In genomic region chr17:45394913-45395568, GRCh38 we compare ENCODE assay signal across 8 cellular contexts. TPM values are rescaled to one million over a fixed set of nuclear protein-coding genes. Genes with fewer than 3 reads are reported as not detected.
DNase-seq lines count a peak whose midpoint lies in the region; ATAC-seq and TF ChIP-seq lines count a peak whose summit lies in the region.

No MANE protein-coding gene starts in this region.

- H4K20me1 ChIP-seq in DND-41 (ENCODE audit: insufficient read depth, low read length) = peaks cover 16% of the 10 kb centered on the region

- H3K4me2 ChIP-seq in DND-41 (ENCODE audit: insufficient read depth, low read length) = no peak overlapping the region

- H3K36me3 ChIP-seq in DND-41 (ENCODE audit: insufficient read depth, low read length) (peaks cover 57% of the 10 kb centered on the region), skeletal muscle tissue (ENCODE audit: control insufficient read depth in 3 of 3, insufficient read depth in 3 of 3, low read length in 3 of 3) (peaks cover 0 to 2% (median 2%) of the 10 kb centered on the region in 3 donors)

- H3K9ac ChIP-seq in DND-41 (ENCODE audit: low read depth, low read length) = no peak overlapping the region
- peak overlapping the region in 1 of 3 donors; percentile 68 for H3K9ac ChIP-seq in skeletal muscle tissue (ENCODE audit: low read depth in 1 of 3, low read length in 3 of 3)

- no peaks in the 10 kb centered on the region for H3K27me3 ChIP-seq in DND-41 (ENCODE audit: insufficient read depth, low read length, poor library complexity)
- no peaks in the 10 kb centered on the region for H3K27me3 ChIP-seq in skeletal muscle tissue (ENCODE audit: control insufficient read depth in 3 of 3, insufficient read depth in 3 of 3, low read length in 3 of 3)

- ATAC-seq in DND-41 (ENCODE audit: insufficient read depth, low read depth) (peak; percentile 71), GM18909 (IDR thresholded peaks at IDR 0.05; ENCODE audit: poor library complexity, unreplicated experiment) (no peak)

- no peaks in the 10 kb centered on the region for H3K9me3 ChIP-seq in DND-41 (ENCODE audit: insufficient read depth, low read length, severe bottlenecking)
- no peaks in the 10 kb centered on the region for H3K9me3 ChIP-seq in skeletal muscle tissue (ENCODE audit: control insufficient read depth in 3 of 3, low read length in 3 of 3)

- TF ChIP-seq CTCF in DND-41 (IDR thresholded peaks at IDR 0.05; ENCODE audit: borderline replicate concordance, extremely low read depth, low read length, poor library complexity, severe bottlenecking) = peak; percentile 87

- H3K79me2 ChIP-seq in DND-41 (ENCODE audit: insufficient read depth, low read length) = no peaks in the 10 kb centered on the region

- no peak overlapping the region for H2AFZ ChIP-seq in DND-41 (ENCODE audit: low read depth, low read length)

- H3K4me3 ChIP-seq in DND-41 (ENCODE audit: low read depth in 1 of 2, low read length in 2 of 2) (no peak overlapping the region), skeletal muscle tissue (ENCODE audit: low read length in 3 of 3) (peak overlapping the region; percentile 22 to 57 (median 48))

- H3K27ac ChIP-seq in DND-41 (ENCODE audit: low read length) (no peak overlapping the region), skeletal muscle tissue (ENCODE audit: low read depth, low read length) (no peak overlapping the region)

- H3K4me1 ChIP-seq in DND-41 (ENCODE audit: insufficient read depth, low read length) (no peaks in the 10 kb centered on the region), skeletal muscle tissue (ENCODE audit: control insufficient read depth in 3 of 3, insufficient read depth in 3 of 3, low read length in 3 of 3) (peaks cover 7 to 11% (median 8%) of the 10 kb centered on the region in 3 donors)

- in situ Hi-C loops in T47D (cut with HindIII; ENCODE audit: low pct_unique_long_range_greater_than_20kb, low sequenced_read_pairs) = no loop called here

- DNase-seq in DND-41 = peak; percentile 63
- peak; percentile 69 to 80 for DNase-seq in Kasumi-1 (lab: John Stamatoyannopoulos, UW)
- peak; percentile 89 for DNase-seq in SK-N-DZ (ENCODE audit: low spot score)
- peak; percentile 72 to 84 for DNase-seq in T47D (ENCODE audit: low read depth in 1 of 2, low spot score in 1 of 2)
- peak; percentile 96 for DNase-seq in iPS-NIHi11 (ENCODE audit: low spot score)
- DNase-seq in putamen (ENCODE audit: low spot score) = no peak

RNA-seq across cellular contexts. Expression of gene ARHGAP27, which starts 37.6 kb away (rescaled TPM):
- 3.6 and 6.1 TPM in 2 replicates for polyA plus RNA-seq in SK-N-DZ (2014; cell fraction: cytosol; rRNA removed)
- 17.7 and 23.1 TPM in 2 replicates for polyA plus RNA-seq in SK-N-DZ (2014; cell fraction: nucleus; rRNA removed)
- total RNA-seq in skeletal muscle tissue = 4.7 TPM

Comparison
In these comparisons a context has a peak if more than half of its experiments do, and no peak if none do; other contexts are left out.
1. H3K4me3 ChIP-seq: peak in skeletal muscle tissue (3 of 3); none in DND-41 (0 of 2).